In the genomic region with DNA sequence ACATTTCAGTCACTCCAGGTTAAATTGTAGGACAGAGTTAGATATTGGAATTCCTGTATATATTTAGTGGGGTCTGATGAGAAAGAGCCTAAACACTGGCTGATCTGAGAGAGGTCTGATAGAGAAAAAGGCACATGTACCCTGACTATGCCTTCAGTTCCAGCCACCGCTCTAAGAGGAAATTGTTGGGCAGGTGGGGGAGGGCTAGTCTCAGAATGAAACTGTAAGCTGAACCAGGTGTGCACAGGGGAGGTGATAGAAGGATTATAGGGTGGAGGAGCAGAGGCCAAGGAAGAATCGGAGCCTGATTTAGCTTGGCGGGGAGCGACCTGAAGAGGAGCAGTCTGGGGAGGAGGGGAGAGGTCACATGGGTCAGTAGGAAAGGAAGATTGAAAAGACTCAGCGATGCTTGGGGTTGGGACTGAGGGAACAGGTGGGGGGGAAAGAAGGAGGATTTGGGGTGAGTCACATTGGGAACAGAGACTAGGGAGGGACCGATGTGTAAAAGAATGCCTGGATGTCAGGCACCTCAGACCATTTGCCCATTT, we compare ENCODE assay signal across 8 cellular contexts.
DNase-seq lines count a peak whose midpoint lies in the region; ATAC-seq and TF ChIP-seq lines count a peak whose summit lies in the region.
"Not testable (repeated sequence)": the region's sequence is repeated elsewhere in the genome, so short reads cannot be mapped to it uniquely, and the experiment has no call there.

No MANE protein-coding gene starts in this region.

- in situ Hi-C loops in transverse colon (cut with MboI; ENCODE audit: low pct_ligation_motif_present in 1 of 4, low pct_unique_long_range_greater_than_20kb in 1 of 4, low sequenced_read_pairs in 3 of 4) = not testable (repeated sequence)

- H3K4me1 Mint-ChIP-seq in activated CD8-positive, alpha-beta T cell treated with anti-CD3 and anti-CD28 coated beads, Interleukin-2, amount 10 ng/mL, durations not matched to agents 7 days and 5 days (ENCODE audit: low read depth) = peaks cover 36% of the 10 kb centered on the region
- peaks cover 25% of the 10 kb centered on the region for H3K4me1 Mint-ChIP-seq in activated T-helper 2 cell treated with anti-CD3 and anti-CD28 coated beads, Interferon-gamma antibody, Interleukin-2, Interleukin-4, amounts not matched to agents 10 μg/mL and 5 μg/mL and 100 μg/mL, durations not matched to agents 14 hours and 24 hours and 36 hours (ENCODE audit: low read depth)
- peaks cover 1 to 40% (median 13%) of the 10 kb centered on the region in 4 donors for H3K4me1 Mint-ChIP-seq in naive thymus-derived CD8-positive, alpha-beta T cell

- peak overlapping the region; percentile 79 for H3K27ac Mint-ChIP-seq in activated CD8-positive, alpha-beta T cell treated with anti-CD3 and anti-CD28 coated beads, Interleukin-2, amount 10 ng/mL, durations not matched to agents 7 days and 5 days
- H3K27ac Mint-ChIP-seq in activated T-helper 2 cell treated with anti-CD3 and anti-CD28 coated beads, Interferon-gamma antibody, Interleukin-2, Interleukin-4, amounts not matched to agents 10 μg/mL and 5 μg/mL and 100 μg/mL, durations not matched to agents 14 hours and 24 hours and 36 hours = peak overlapping the region; percentile 16
- H3K27ac Mint-ChIP-seq in naive thymus-derived CD8-positive, alpha-beta T cell = peak overlapping the region in 2 of 10 donors; percentile 93 to 96

- TF ChIP-seq CTCF in transverse colon (IDR thresholded peaks at IDR 0.05) = not testable (repeated sequence)

- H3K27me3 Mint-ChIP-seq in activated CD8-positive, alpha-beta T cell treated with anti-CD3 and anti-CD28 coated beads, Interleukin-2, amount 10 ng/mL, durations not matched to agents 7 days and 5 days (ENCODE audit: low read depth); activated T-helper 2 cell treated with anti-CD3 and anti-CD28 coated beads, Interferon-gamma antibody, Interleukin-2, Interleukin-4, amounts not matched to agents 10 μg/mL and 5 μg/mL and 100 μg/mL, durations not matched to agents 14 hours and 24 hours and 36 hours (ENCODE audit: low read depth); naive thymus-derived CD8-positive, alpha-beta T cell: not testable (repeated sequence)

- WGBS in transverse colon (ENCODE audit: low coverage in 1 of 2), 2 donors = 43 to 49% methylated on average over 5 to 6 of the region's 6 CpGs

- not testable (repeated sequence) for H3K9me3 Mint-ChIP-seq in activated CD8-positive, alpha-beta T cell treated with anti-CD3 and anti-CD28 coated beads, Interleukin-2, amount 10 ng/mL, durations not matched to agents 7 days and 5 days (ENCODE audit: insufficient read depth); activated T-helper 2 cell treated with anti-CD3 and anti-CD28 coated beads, Interferon-gamma antibody, Interleukin-2, Interleukin-4, amounts not matched to agents 10 μg/mL and 5 μg/mL and 100 μg/mL, durations not matched to agents 14 hours and 24 hours and 36 hours; naive thymus-derived CD8-positive, alpha-beta T cell

- H3K27ac ChIP-seq in KOPT-K1 (ENCODE audit: low read depth, low read length, poor library complexity, severe bottlenecking) (peak overlapping the region; percentile 36), transverse colon (peak overlapping the region; percentile 20 to 57 (median 52))

- POLR2A ChIA-PET in activated CD8-positive, alpha-beta T cell treated with anti-CD3 and anti-CD28 coated beads, Interleukin-2, amount 10 ng/mL, durations not matched to agents 7 days and 5 days (lab: Charles Lee) = interaction anchor here (1.0 kb wide), 1 partner anchor 57 kb away, joined by 3 read pairs; no protein-coding TSS in a partner anchor
- POLR2A ChIA-PET in naive thymus-derived CD8-positive, alpha-beta T cell (lab: Charles Lee) = interaction anchor here (1.1 to 1.5 kb wide), 6 partner anchors 35 to 67 kb away, joined by 3 to 4 read pairs (median 4); no protein-coding TSS in a partner anchor

- H3K27me3 ChIP-seq in transverse colon = not testable (repeated sequence)

- TF ChIP-seq POLR2A in transverse colon (IDR thresholded peaks at IDR 0.05) = not testable (repeated sequence)

- ATAC-seq in activated CD8-positive, alpha-beta T cell treated with anti-CD3 and anti-CD28 coated beads, Interleukin-2, amount 10 ng/mL, durations not matched to agents 7 days and 5 days = peak; percentile 59
- peak; percentile 72 to 83 for ATAC-seq in naive thymus-derived CD8-positive, alpha-beta T cell

- CTCF ChIA-PET in activated CD8-positive, alpha-beta T cell treated with anti-CD3 and anti-CD28 coated beads, Interleukin-2, amount 10 ng/mL, durations not matched to agents 7 days and 5 days (lab: Charles Lee) = interaction anchor here (0.7 to 4.8 kb wide), 10 partner anchors 9 to 228 kb away, joined by 3 to 49 read pairs (median 4); no protein-coding TSS in a partner anchor

- DNase-seq in T-helper 9 cell (peak; percentile 4), transverse colon (peak; percentile 54)
- DNase-seq in activated CD8-positive, alpha-beta T cell treated with anti-CD3 and anti-CD28 coated beads, Interleukin-2, amount 10 ng/mL, durations not matched to agents 7 days and 5 days = peak; percentile 60
- DNase-seq in activated T-helper 2 cell treated with anti-CD3 and anti-CD28 coated beads, Interferon-gamma antibody, Interleukin-2, Interleukin-4, amounts not matched to agents 10 μg/mL and 5 μg/mL and 100 μg/mL, durations not matched to agents 14 hours and 24 hours and 36 hours (ENCODE audit: low spot score) = not testable (repeated sequence)
- peak; percentile 21 for DNase-seq in central memory CD4-positive, alpha-beta T cell
- peak in 9 of 10 donors; percentile 13 to 74 (median 41) for DNase-seq in naive thymus-derived CD8-positive, alpha-beta T cell
- DNase-seq in stimulated activated CD4-positive, alpha-beta T cell treated with anti-CD3 and anti-CD28 coated beads, Interleukin-4, amount 100 ng/mL, for 4 hours = peak; percentile 28 to 66

- not testable (repeated sequence) for H3K9me3 ChIP-seq in KOPT-K1 (ENCODE audit: insufficient read depth, low read length, poor library complexity, severe bottlenecking); transverse colon

- peaks cover 0 to 16% (median 4%) of the 10 kb centered on the region in 4 donors for H3K4me1 ChIP-seq in transverse colon

- not testable (repeated sequence) for TF ChIP-seq EP300 in transverse colon (IDR thresholded peaks at IDR 0.05; ENCODE audit: low read depth)

- H3K36me3 Mint-ChIP-seq in activated CD8-positive, alpha-beta T cell treated with anti-CD3 and anti-CD28 coated beads, Interleukin-2, amount 10 ng/mL, durations not matched to agents 7 days and 5 days (ENCODE audit: low read depth); activated T-helper 2 cell treated with anti-CD3 and anti-CD28 coated beads, Interferon-gamma antibody, Interleukin-2, Interleukin-4, amounts not matched to agents 10 μg/mL and 5 μg/mL and 100 μg/mL, durations not matched to agents 14 hours and 24 hours and 36 hours (ENCODE audit: low read depth); naive thymus-derived CD8-positive, alpha-beta T cell: not testable (repeated sequence)

- H3K4me3 Mint-ChIP-seq in activated CD8-positive, alpha-beta T cell treated with anti-CD3 and anti-CD28 coated beads, Interleukin-2, amount 10 ng/mL, durations not matched to agents 7 days and 5 days = peak overlapping the region; percentile 31
- H3K4me3 Mint-ChIP-seq in activated T-helper 2 cell treated with anti-CD3 and anti-CD28 coated beads, Interferon-gamma antibody, Interleukin-2, Interleukin-4, amounts not matched to agents 10 μg/mL and 5 μg/mL and 100 μg/mL, durations not matched to agents 14 hours and 24 hours and 36 hours (ENCODE audit: low read depth) = not testable (repeated sequence)
- peak overlapping the region in 7 of 10 donors; percentile 65 to 82 (median 71) for H3K4me3 Mint-ChIP-seq in naive thymus-derived CD8-positive, alpha-beta T cell

- not testable (repeated sequence) for H3K36me3 ChIP-seq in KOPT-K1 (ENCODE audit: insufficient read depth, low read length); transverse colon

- intact Hi-C loops in activated T-helper 2 cell treated with anti-CD3 and anti-CD28 coated beads, Interferon-gamma antibody, Interleukin-2, Interleukin-4, amounts not matched to agents 10 μg/mL and 5 μg/mL and 100 μg/mL, durations not matched to agents 14 hours and 24 hours and 36 hours (cut with micrococcal nuclease) = loop anchor here (5.0 kb wide), 1 partner anchor 110 kb away; the partner anchor contains the start of gene SIRPB1
- intact Hi-C loops in transverse colon (cut with DNase I; ENCODE audit: low total_unique reads) = not testable (repeated sequence)

- H3K4me3 ChIP-seq in transverse colon = not testable (repeated sequence)
